Comparison of ENCODE assay signal across 8 cellular contexts in the genomic region with DNA sequence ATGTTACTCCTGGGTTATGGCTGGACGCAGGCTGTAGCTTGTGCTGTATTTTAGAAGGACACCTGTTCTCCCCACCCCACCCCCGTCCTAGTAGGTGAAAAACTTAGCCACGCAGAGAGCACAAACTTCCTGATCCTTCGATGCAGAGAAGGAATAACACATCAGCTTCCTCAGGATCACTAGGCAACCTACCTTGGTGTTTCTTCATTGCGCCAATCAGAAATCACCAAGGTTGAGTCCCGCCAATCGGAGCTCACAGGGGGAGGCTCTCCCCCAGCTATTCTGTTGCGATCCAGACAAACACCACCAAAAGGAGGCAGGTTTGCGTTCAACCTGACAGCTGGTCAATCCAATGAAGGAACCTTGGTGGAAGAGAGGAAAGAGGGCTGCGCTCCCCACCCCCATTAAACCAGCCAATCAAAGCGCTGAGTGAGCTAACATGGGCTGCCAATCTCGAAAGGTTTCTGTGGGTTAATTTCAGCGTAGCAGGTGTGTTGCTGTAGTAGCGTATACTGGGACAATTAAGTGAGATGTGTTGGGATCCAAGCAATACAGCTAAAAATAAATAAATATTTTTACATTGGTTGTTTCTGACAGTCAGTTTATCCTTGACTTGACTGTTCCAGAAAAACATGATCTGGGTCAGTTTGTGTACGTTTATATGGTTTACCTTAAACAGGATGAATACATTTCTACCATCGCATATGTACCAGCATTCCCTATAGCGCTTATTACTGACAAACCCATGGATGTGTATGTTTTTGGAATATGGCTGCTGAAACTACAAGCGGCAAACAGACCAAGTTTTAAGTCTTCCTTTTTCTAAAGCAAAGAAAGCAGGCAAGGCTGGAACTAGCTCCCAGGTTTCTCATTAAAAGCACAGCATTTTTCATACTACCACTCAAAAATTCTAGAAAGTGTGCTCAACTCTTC. TPM values are rescaled to one million over a fixed set of nuclear protein-coding genes. Genes with fewer than 3 reads are reported as not detected.
DNase-seq lines count a peak whose midpoint lies in the region; ATAC-seq and TF ChIP-seq lines count a peak whose summit lies in the region.

A gene (minus strand): TSS at position 160 of the 933 bp plus-strand sequence. CDS start 2,316 bp downstream, outside the sequence.

- peak; percentile 64 to 71 for TF ChIP-seq RAD21 in liver (IDR thresholded peaks at IDR 0.05)

- peak; percentile 99 for DNase-seq in NCI-H774 (lab: John Stamatoyannopoulos, UW)
- DNase-seq in activated CD4-positive, alpha-beta T cell treated with anti-CD3 and anti-CD28 coated beads, Interleukin-2, amount 50 U/mL, for 4 hours, result peak; percentile 85 to 86
- DNase-seq in dorsolateral prefrontal cortex, result peak; percentile 58 to 98 (median 94)
- DNase-seq in stimulated activated CD4-positive, alpha-beta T cell treated with anti-CD3 and anti-CD28 coated beads, Interleukin-4, amount 100 ng/mL, for 24 hours, result peak; percentile 93

- H3K4me1 ChIP-seq in BLaER1 treated with 17β-estradiol and CSF1 and Interleukin-3, amounts not matched to agents 10 nM and 100 nM, result peaks cover 6 to 20% (median 13%) of the 10 kb centered on the region in 10 experiments; a peak in 18 of 20 replicates
- H3K4me1 ChIP-seq in liver (ENCODE audit: control insufficient read depth in 4 of 4, insufficient read depth in 4 of 4, low read length in 3 of 4), result peaks cover 3 to 10% (median 6%) of the 10 kb centered on the region in 4 donors

- peaks cover 25 to 33% (median 28%) of the 10 kb centered on the region in 11 experiments for H3K36me3 ChIP-seq in BLaER1 treated with 17β-estradiol and CSF1 and Interleukin-3, amounts not matched to agents 10 nM and 100 nM
- H3K36me3 ChIP-seq in liver (ENCODE audit: control insufficient read depth in 4 of 4, insufficient read depth in 3 of 4, low read depth in 1 of 4, low read length in 3 of 4), result peaks cover 3 to 16% (median 7%) of the 10 kb centered on the region in 4 donors

- peak within 1 kb of the TSS; percentile 68 to 82 (median 79) for H3K4me2 ChIP-seq in BLaER1 treated with 17β-estradiol and CSF1 and Interleukin-3, amounts not matched to agents 10 nM and 100 nM

- H3K9ac ChIP-seq in BLaER1 treated with 17β-estradiol and CSF1 and Interleukin-3, amounts not matched to agents 10 nM and 100 nM, result peak within 1 kb of the TSS; percentile 68 to 83 (median 75)
- peak within 1 kb of the TSS; percentile 39 to 71 for H3K9ac ChIP-seq in liver (ENCODE audit: low read depth in 1 of 2, low read length in 2 of 2)

- H4K20me1 ChIP-seq in BLaER1 treated with 17β-estradiol and CSF1 and Interleukin-3, amounts not matched to agents 10 nM and 100 nM, result no peaks in the 10 kb centered on the region

- H3K27me3 ChIP-seq in BLaER1 treated with 17β-estradiol and CSF1 and Interleukin-3, amounts not matched to agents 10 nM and 100 nM, result no peaks in the 10 kb centered on the region
- H3K27me3 ChIP-seq in dorsolateral prefrontal cortex (no peaks in the 10 kb centered on the region), liver (ENCODE audit: control insufficient read depth in 4 of 4, insufficient read depth in 4 of 4, low read length in 3 of 4) (no peaks in the 10 kb centered on the region)

- ATAC-seq in GM19395 (IDR thresholded peaks at IDR 0.05; ENCODE audit: unreplicated experiment) (peak; percentile 100), HG03565 (IDR thresholded peaks at IDR 0.05; ENCODE audit: unreplicated experiment) (peak; percentile 97)

- peak in 45 of 56 donors; percentile 6 to 55 (median 28) for TF ChIP-seq CTCF in dorsolateral prefrontal cortex (IDR thresholded peaks at IDR 0.05 in 54 of 56, conservative IDR thresholded peaks at IDR 0.05 in 2 of 56; ENCODE audit: low read depth in 1 of 56, partially characterized antibody in 56 of 56)
- no peak for TF ChIP-seq CTCF in liver (IDR thresholded peaks at IDR 0.05; ENCODE audit: low read depth, low read length, missing input control)

- WGBS in liver, result 2% methylated on average over 18 of the region's 18 CpGs

- intact Hi-C loops in dorsolateral prefrontal cortex (cut with DNase I), result loop anchor here in 1 of 2 donors (10.0 kb wide), 1 partner anchor 142 kb away; no protein-coding TSS in a partner anchor

- H3K4me3 ChIP-seq in BLaER1 treated with 17β-estradiol and CSF1 and Interleukin-3, amounts not matched to agents 10 nM and 100 nM, result peak within 1 kb of the TSS; percentile 67 to 90 (median 80)
- H3K4me3 ChIP-seq in dorsolateral prefrontal cortex (peak within 1 kb of the TSS; percentile 55 to 85 (median 72)), liver (ENCODE audit: low read depth in 1 of 3, low read length in 3 of 3) (peak within 1 kb of the TSS; percentile 76 to 99 (median 95))

- no peaks in the 10 kb centered on the region for H3K9me3 ChIP-seq in BLaER1 treated with 17β-estradiol and CSF1 and Interleukin-3, amounts not matched to agents 10 nM and 100 nM (replicated peaks in 1 of 11)
- no peaks in the 10 kb centered on the region for H3K9me3 ChIP-seq in liver (ENCODE audit: control insufficient read depth in 4 of 4, low read length in 3 of 4)

- H3K27ac ChIP-seq in BLaER1 treated with 17β-estradiol and CSF1 and Interleukin-3, amounts not matched to agents 10 nM and 100 nM, result peak within 1 kb of the TSS in 10 of 11 experiments; percentile 42 to 84 (median 60); a peak in 16 of 22 replicates
- H3K27ac ChIP-seq in dorsolateral prefrontal cortex (peak within 1 kb of the TSS in 55 of 59 donors; percentile 3 to 87 (median 63)), liver (ENCODE audit: low read depth in 1 of 2, low read length in 2 of 2) (peak within 1 kb of the TSS; percentile 29 to 51)

TF ChIP-seq in liver, 16 proteins besides CTCF, POLR2A, EP300 and RAD21:
- TF ChIP-seq YY1 (IDR thresholded peaks at IDR 0.05) (peak; percentile 85), SP1 (IDR thresholded peaks at IDR 0.05) (peak; percentile 95), FOXA2 (IDR thresholded peaks at IDR 0.05) (peak; percentile 36), HNF4A (conservative IDR thresholded peaks at IDR 0.05) (no peak), TAF1 (conservative IDR thresholded peaks at IDR 0.05) (peak; percentile 64), RXRA (IDR thresholded peaks at IDR 0.05) (peak; percentile 56 to 64), GABPA (IDR thresholded peaks at IDR 0.05 in 1 of 2, conservative IDR thresholded peaks at IDR 0.05 in 1 of 2) (peak in 1 of 2 donors; percentile 66), NR2F2 (IDR thresholded peaks at IDR 0.05) (no peak), HNF4G (IDR thresholded peaks at IDR 0.05) (no peak), FOXA1 (IDR thresholded peaks at IDR 0.05) (peak; percentile 68), EGR1 (IDR thresholded peaks at IDR 0.05; ENCODE audit: low read depth in 2 of 2) (no peak), JUND (IDR thresholded peaks at IDR 0.05) (peak in 1 of 2 donors; percentile 27)
- TF ChIP-seq, protein P1, sequence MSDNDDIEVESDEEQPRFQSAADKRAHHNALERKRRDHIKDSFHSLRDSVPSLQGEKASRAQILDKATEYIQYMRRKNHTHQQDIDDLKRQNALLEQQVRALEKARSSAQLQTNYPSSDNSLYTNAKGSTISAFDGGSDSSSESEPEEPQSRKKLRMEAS (IDR thresholded peaks at IDR 0.05), result peak; percentile 70
- TF ChIP-seq, protein P2, sequence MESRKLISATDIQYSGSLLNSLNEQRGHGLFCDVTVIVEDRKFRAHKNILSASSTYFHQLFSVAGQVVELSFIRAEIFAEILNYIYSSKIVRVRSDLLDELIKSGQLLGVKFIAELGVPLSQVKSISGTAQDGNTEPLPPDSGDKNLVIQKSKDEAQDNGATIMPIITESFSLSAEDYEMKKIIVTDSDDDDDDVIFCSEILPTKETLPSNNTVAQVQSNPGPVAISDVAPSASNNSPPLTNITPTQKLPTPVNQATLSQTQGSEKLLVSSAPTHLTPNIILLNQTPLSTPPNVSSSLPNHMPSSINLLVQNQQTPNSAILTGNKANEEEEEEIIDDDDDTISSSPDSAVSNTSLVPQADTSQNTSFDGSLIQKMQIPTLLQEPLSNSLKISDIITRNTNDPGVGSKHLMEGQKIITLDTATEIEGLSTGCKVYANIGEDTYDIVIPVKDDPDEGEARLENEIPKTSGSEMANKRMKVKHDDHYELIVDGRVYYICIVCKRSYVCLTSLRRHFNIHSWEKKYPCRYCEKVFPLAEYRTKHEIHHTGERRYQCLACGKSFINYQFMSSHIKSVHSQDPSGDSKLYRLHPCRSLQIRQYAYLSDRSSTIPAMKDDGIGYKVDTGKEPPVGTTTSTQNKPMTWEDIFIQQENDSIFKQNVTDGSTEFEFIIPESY (IDR thresholded peaks at IDR 0.05), result peak; percentile 13
- TF ChIP-seq, protein P3, sequence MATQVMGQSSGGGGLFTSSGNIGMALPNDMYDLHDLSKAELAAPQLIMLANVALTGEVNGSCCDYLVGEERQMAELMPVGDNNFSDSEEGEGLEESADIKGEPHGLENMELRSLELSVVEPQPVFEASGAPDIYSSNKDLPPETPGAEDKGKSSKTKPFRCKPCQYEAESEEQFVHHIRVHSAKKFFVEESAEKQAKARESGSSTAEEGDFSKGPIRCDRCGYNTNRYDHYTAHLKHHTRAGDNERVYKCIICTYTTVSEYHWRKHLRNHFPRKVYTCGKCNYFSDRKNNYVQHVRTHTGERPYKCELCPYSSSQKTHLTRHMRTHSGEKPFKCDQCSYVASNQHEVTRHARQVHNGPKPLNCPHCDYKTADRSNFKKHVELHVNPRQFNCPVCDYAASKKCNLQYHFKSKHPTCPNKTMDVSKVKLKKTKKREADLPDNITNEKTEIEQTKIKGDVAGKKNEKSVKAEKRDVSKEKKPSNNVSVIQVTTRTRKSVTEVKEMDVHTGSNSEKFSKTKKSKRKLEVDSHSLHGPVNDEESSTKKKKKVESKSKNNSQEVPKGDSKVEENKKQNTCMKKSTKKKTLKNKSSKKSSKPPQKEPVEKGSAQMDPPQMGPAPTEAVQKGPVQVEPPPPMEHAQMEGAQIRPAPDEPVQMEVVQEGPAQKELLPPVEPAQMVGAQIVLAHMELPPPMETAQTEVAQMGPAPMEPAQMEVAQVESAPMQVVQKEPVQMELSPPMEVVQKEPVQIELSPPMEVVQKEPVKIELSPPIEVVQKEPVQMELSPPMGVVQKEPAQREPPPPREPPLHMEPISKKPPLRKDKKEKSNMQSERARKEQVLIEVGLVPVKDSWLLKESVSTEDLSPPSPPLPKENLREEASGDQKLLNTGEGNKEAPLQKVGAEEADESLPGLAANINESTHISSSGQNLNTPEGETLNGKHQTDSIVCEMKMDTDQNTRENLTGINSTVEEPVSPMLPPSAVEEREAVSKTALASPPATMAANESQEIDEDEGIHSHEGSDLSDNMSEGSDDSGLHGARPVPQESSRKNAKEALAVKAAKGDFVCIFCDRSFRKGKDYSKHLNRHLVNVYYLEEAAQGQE (IDR thresholded peaks at IDR 0.05), result peak; percentile 46
- TF ChIP-seq, protein P4, sequence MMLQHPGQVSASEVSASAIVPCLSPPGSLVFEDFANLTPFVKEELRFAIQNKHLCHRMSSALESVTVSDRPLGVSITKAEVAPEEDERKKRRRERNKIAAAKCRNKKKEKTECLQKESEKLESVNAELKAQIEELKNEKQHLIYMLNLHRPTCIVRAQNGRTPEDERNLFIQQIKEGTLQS (IDR thresholded peaks at IDR 0.05), result no peak

RNA-seq across cellular contexts. Expression of the gene that starts here (rescaled TPM):
- 10 to 100 TPM; 11.4 to 39.5 (median 25.0) TPM for total RNA-seq in dorsolateral prefrontal cortex
- total RNA-seq in liver, result 10 to 100 TPM in 1 of 2 donors, 1 to 10 TPM in 1; 8.5 to 11.3 TPM
- 1 to 10 TPM; 6.0 to 6.6 TPM for polyA plus RNA-seq in liver

Comparison
In these comparisons a context has a peak if more than half of its experiments do, and no peak if none do; other contexts are left out.
1. Peak in every context shown above with its lines: DNase-seq, ATAC-seq, H3K4me3 ChIP-seq and H3K27ac ChIP-seq.